In genomic region chr19:16118489-16119033, GRCh38 we compare ENCODE assay signal across 10 cellular contexts. TPM values are rescaled to one million over a fixed set of nuclear protein-coding genes. Genes with fewer than 3 reads are reported as not detected.
A peak's percentile ranks its signal among the peaks of the same experiment; 100 is the strongest.
DNase-seq lines count a peak whose midpoint lies in the region; ATAC-seq and TF ChIP-seq lines count a peak whose summit lies in the region.
"Had no signal": no experiment of that assay in that cellular context is flagged by ENCODE, and none has a peak within 500 bp of the region (broad histone marks: within the 10 kb centered on the region; RNA-seq: fewer than 3 reads in every experiment).

No MANE protein-coding gene starts in this region.

- CTCF ChIA-PET in activated CD4-positive, alpha-beta T cell treated with anti-CD3 and anti-CD28 coated beads for 36 hours (lab: Charles Lee): interaction anchor here (0.7 to 1.5 kb wide), 3 partner anchors 42 to 740 kb away, joined by 3 to 7 read pairs (median 5); partner anchors contain the start of gene TPM4

- POLR2A ChIA-PET in activated CD4-positive, alpha-beta T cell treated with anti-CD3 and anti-CD28 coated beads for 36 hours (lab: Charles Lee): interaction anchor here (0.7 to 2.2 kb wide), 2 partner anchors 9 kb away, joined by 3 to 6 read pairs; no protein-coding TSS in a partner anchor

- peaks cover 59% of the 10 kb centered on the region for H3K4me1 Mint-ChIP-seq in activated CD4-positive, alpha-beta T cell treated with anti-CD3 and anti-CD28 coated beads for 36 hours

- H3K36me3 ChIP-seq in right lobe of liver (peaks cover 14 to 34% (median 21%) of the 10 kb centered on the region in 4 donors), ovary (no peaks in the 10 kb centered on the region), brain microvascular endothelial cell (replicated peaks) (peaks cover 44% of the 10 kb centered on the region)

- no peaks in the 10 kb centered on the region for H3K9me3 ChIP-seq in right lobe of liver
- no peaks in the 10 kb centered on the region for H3K9me3 ChIP-seq in ovary

- TF ChIP-seq POLR2A in Raji (IDR thresholded peaks at IDR 0.05; ENCODE audit: insufficient read depth, low read depth, low read length) (peak; percentile 38; the same call in 1 of the 2 replicates), right lobe of liver (IDR thresholded peaks at IDR 0.05) (no peak), ovary (IDR thresholded peaks at IDR 0.05) (no peak)

- no peak for TF ChIP-seq EP300 in ovary (IDR thresholded peaks at IDR 0.05)

- H3K9me3 Mint-ChIP-seq in activated CD4-positive, alpha-beta T cell treated with anti-CD3 and anti-CD28 coated beads for 36 hours (ENCODE audit: low read depth): no peaks in the 10 kb centered on the region

- WGBS in right lobe of liver (ENCODE audit: insufficient coverage, low coverage, low lambda C conversion rate, missing lambda C conversion rate): 65% methylated on average over 9 of the region's 12 CpGs
- WGBS in ovary, 3 donors: 92 to 96% (median 94%) methylated on average over 12 of the region's 12 CpGs

- no peaks in the 10 kb centered on the region for H3K27me3 Mint-ChIP-seq in activated CD4-positive, alpha-beta T cell treated with anti-CD3 and anti-CD28 coated beads for 36 hours

- peak overlapping the region; percentile 89 for H3K27ac Mint-ChIP-seq in activated CD4-positive, alpha-beta T cell treated with anti-CD3 and anti-CD28 coated beads for 36 hours

- in situ Hi-C loops in brain microvascular endothelial cell (cut with HindIII; ENCODE audit: low pct_ligation_motif_present, low sequenced_read_pairs): no loop called here

- no peak for TF ChIP-seq CTCF in right lobe of liver (IDR thresholded peaks at IDR 0.05)
- TF ChIP-seq CTCF in ovary (IDR thresholded peaks at IDR 0.05): no peak
- TF ChIP-seq CTCF in brain microvascular endothelial cell (IDR thresholded peaks at IDR 0.05; ENCODE audit: low read depth, low read length, missing control alignments): no peak

- H3K4me3 ChIP-seq in right lobe of liver (no peak overlapping the region), ovary (no peak overlapping the region), brain microvascular endothelial cell (ENCODE audit: low read depth, low read length) (no peak overlapping the region)

- intact Hi-C loops in activated CD4-positive, alpha-beta T cell treated with anti-CD3 and anti-CD28 coated beads for 36 hours (cut with DNase I, micrococcal nuclease): loop anchor here (1.0 to 2.0 kb wide), 6 partner anchors 7 to 282 kb away; partner anchors contain the start of genes FAM32A (in 2 of the 2), HSH2D (in 1 of the 2) and RAB8A (in 1 of the 2)
- intact Hi-C loops in right lobe of liver (cut with DNase I): no loop called here
- intact Hi-C loops in ovary (cut with DNase I): loop anchor here in 2 of 4 donors (5.0 to 10.0 kb wide), 4 partner anchors 46 to 1004 kb away; partner anchors contain the start of gene FAM32A (in 1 of the 2)

- ATAC-seq in activated CD4-positive, alpha-beta T cell treated with anti-CD3 and anti-CD28 coated beads for 36 hours: peak; percentile 75
- ATAC-seq in HG02885 (IDR thresholded peaks at IDR 0.05; ENCODE audit: poor library complexity, unreplicated experiment) (peak; percentile 80), right lobe of liver (peak; percentile 9 to 57 (median 28))

- H3K27ac ChIP-seq in right lobe of liver (peak overlapping the region; percentile 22 to 97 (median 77)), ovary (no peak overlapping the region), brain microvascular endothelial cell (no peak overlapping the region)
- H3K27ac ChIP-seq: 22Rv1 had no signal

- peaks cover 66% of the 10 kb centered on the region for H3K36me3 Mint-ChIP-seq in activated CD4-positive, alpha-beta T cell treated with anti-CD3 and anti-CD28 coated beads for 36 hours (ENCODE audit: low read depth)

- H3K27me3 ChIP-seq in right lobe of liver (no peaks in the 10 kb centered on the region), ovary (no peaks in the 10 kb centered on the region), brain microvascular endothelial cell (replicated peaks) (no peaks in the 10 kb centered on the region)

- DNase-seq in activated CD4-positive, alpha-beta T cell treated with anti-CD3 and anti-CD28 coated beads for 36 hours: peak; percentile 74
- DNase-seq in activated CD4-positive, alpha-beta T cell treated with anti-CD3 and anti-CD28 coated beads for 1 hour: no peak
- peak in 1 of 3 donors; percentile 44 for DNase-seq in right lobe of liver
- no peak for DNase-seq in ovary
- DNase-seq in HCEC 1CT: no peak
- DNase-seq in brain microvascular endothelial cell: no peak

- H3K4me3 Mint-ChIP-seq in activated CD4-positive, alpha-beta T cell treated with anti-CD3 and anti-CD28 coated beads for 36 hours: peak overlapping the region; percentile 35

- H3K4me1 ChIP-seq in right lobe of liver: peaks cover 0 to 42% (median 18%) of the 10 kb centered on the region in 4 donors
- no peaks in the 10 kb centered on the region for H3K4me1 ChIP-seq in ovary (ENCODE audit: insufficient read depth)

RNA-seq across cellular contexts. Expression of gene RAB8A, which starts 6.9 kb away (rescaled TPM):
- 100 to 1,000 TPM; 165 to 218 TPM for total RNA-seq in activated CD4-positive, alpha-beta T cell treated with anti-CD3 and anti-CD28 coated beads for 36 hours
- total RNA-seq in right lobe of liver (10 to 100 TPM; 59.5 to 88.4 (median 72.5) TPM), ovary (10 to 100 TPM; 17.2 to 70.5 (median 52.9) TPM)
- 100 to 1,000 TPM in 1 of 2 donors, 10 to 100 TPM in 1; 23.8 to 114 TPM for polyA plus RNA-seq in ovary

RNA-seq across cellular contexts. Expression of gene HSH2D, which starts 24.9 kb away (rescaled TPM):
- 10 to 100 TPM; 31.2 to 38.2 TPM for total RNA-seq in activated CD4-positive, alpha-beta T cell treated with anti-CD3 and anti-CD28 coated beads for 36 hours
- total RNA-seq in right lobe of liver (1 to 10 TPM in 1 of 6 experiments, under 1 TPM in 5; 0.26 to 1.7 (median 0.48) TPM), ovary (1 to 10 TPM in 2 of 7 donors, under 1 TPM in 5; 0.20 to 1.3 (median 0.31) TPM)
- under 1 TPM; 0.21 to 0.68 TPM for polyA plus RNA-seq in ovary
- total RNA-seq: fibroblast of villous mesenchyme had no signal

RNA-seq across cellular contexts. Expression of gene TPM4, which starts 42.3 kb away (rescaled TPM):
- total RNA-seq in activated CD4-positive, alpha-beta T cell treated with anti-CD3 and anti-CD28 coated beads for 36 hours: 100 to 1,000 TPM; 362 to 416 TPM
- total RNA-seq in right lobe of liver: 10 to 100 TPM; 13.7 to 90.2 (median 45.6) TPM
- total RNA-seq in ovary: 100 to 1,000 TPM; 286 to 642 (median 554) TPM
- 100 to 1,000 TPM; 347 to 664 TPM for polyA plus RNA-seq in ovary

RNA-seq across cellular contexts. Expression of gene CIB3, which starts 54.8 kb away (rescaled TPM):
- total RNA-seq in activated CD4-positive, alpha-beta T cell treated with anti-CD3 and anti-CD28 coated beads for 36 hours: not detected
- total RNA-seq in right lobe of liver (not detected), ovary (not detected)
- polyA plus RNA-seq in ovary: not detected
- total RNA-seq: fibroblast of villous mesenchyme had no signal

Comparison
In these comparisons a context has a peak if more than half of its experiments do, and no peak if none do; other contexts are left out.
1. ATAC-seq: peak in every context shown above with its lines; median percentile 80 in HG02885; 75 in activated CD4-positive, alpha-beta T cell treated with anti-CD3 and anti-CD28 coated beads for 36 hours; 28 in right lobe of liver.
2. H3K27ac ChIP-seq: peak in right lobe of liver (3 of 3); none in ovary (0 of 2) and brain microvascular endothelial cell (single experiment).
3. RNA of gene HSH2D, which starts 24.9 kb away (total RNA-seq): 31.2 to 38.2 TPM in activated CD4-positive, alpha-beta T cell treated with anti-CD3 and anti-CD28 coated beads for 36 hours; 0.26 to 1.7 TPM in right lobe of liver and 0.20 to 1.3 TPM in ovary; every median in the first group is over 10 times any median in the second.
4. intact Hi-C loops: an anchor here in activated CD4-positive, alpha-beta T cell treated with anti-CD3 and anti-CD28 coated beads for 36 hours (1.0 to 2.0 kb wide); none called in right lobe of liver.